In the genomic region with DNA sequence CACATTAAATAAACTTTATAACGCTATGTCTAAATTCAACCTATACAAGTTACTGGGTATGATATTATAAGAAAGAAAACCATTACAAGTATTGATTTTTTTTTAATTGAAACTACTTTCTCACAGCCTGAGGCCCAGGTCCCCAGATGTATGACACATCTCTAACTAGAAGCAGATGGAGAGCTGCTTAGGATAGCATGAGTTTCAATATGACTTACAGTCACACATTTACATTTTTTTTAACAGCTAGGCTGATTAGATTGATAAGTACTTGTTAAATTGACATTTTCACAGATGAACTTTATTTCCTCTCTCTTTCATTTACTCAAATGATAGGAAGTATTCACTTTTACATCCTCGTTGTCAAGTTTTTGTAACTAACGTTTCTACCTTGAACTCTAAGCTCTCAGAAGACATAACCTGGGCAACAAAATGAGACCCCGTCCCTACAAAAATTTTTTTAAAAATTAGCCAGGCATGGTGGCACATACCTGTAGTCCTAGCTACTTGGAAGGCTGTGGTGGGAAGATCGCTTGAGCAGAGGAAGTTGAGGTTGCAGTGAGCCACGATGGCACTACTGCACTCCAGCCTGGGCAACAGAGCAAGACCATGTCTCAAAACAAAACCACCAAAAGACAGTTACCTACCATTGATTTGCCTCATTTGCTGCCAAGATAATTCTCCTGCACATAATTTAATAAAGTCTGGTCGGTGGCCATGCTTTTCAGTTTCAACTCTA, we compare ENCODE assay signal across 8 cellular contexts. TPM values are rescaled to one million over a fixed set of nuclear protein-coding genes. Genes with fewer than 3 reads are reported as not detected.
DNase-seq lines count a peak whose midpoint lies in the region; ATAC-seq lines count a peak whose summit lies in the region.

No MANE protein-coding gene starts in this region.

- POLR2A ChIA-PET in T-cell (lab: Charles Lee), result interaction anchor here (0.5 to 1.0 kb wide), 7 partner anchors 12 to 557 kb away, joined by 3 to 8 read pairs (median 4); no protein-coding TSS in a partner anchor

- H3K4me3 Mint-ChIP-seq in activated T-cell treated with anti-CD3 and anti-CD28 coated beads, Interleukin-2, amount 50 U/mL, for 24 hours, result peak overlapping the region; percentile 77
- H3K4me3 Mint-ChIP-seq in T-cell, result peak overlapping the region; percentile 46 to 67 (median 47)
- H3K4me3 Mint-ChIP-seq in stimulated activated memory B cell treated with anti-CD40 and anti-IgM and Interleukin-4, amounts not matched to agents 10 μg/mL and 1 μg/mL and 100 μg/mL, for 72 hours, result peak overlapping the region; percentile 56

- ATAC-seq in HG02885 (IDR thresholded peaks at IDR 0.05; ENCODE audit: poor library complexity, unreplicated experiment) (peak; percentile 96), T-cell (replicated peaks in 1 of 4) (peak; percentile 26 to 50 (median 43))
- ATAC-seq in stimulated activated memory B cell treated with anti-CD40 and anti-IgM and Interleukin-4, amounts not matched to agents 10 μg/mL and 1 μg/mL and 100 μg/mL, for 72 hours, result peak; percentile 96

- intact Hi-C loops in posterior cingulate gyrus (cut with DNase I), result no loop called here

- peaks cover 81% of the 10 kb centered on the region for H3K4me1 Mint-ChIP-seq in activated T-cell treated with anti-CD3 and anti-CD28 coated beads, Interleukin-2, amount 50 U/mL, for 24 hours (ENCODE audit: low read depth)
- peaks cover 69 to 89% (median 84%) of the 10 kb centered on the region in 3 donors for H3K4me1 Mint-ChIP-seq in T-cell
- peaks cover 44% of the 10 kb centered on the region for H3K4me1 Mint-ChIP-seq in stimulated activated memory B cell treated with anti-CD40 and anti-IgM and Interleukin-4, amounts not matched to agents 10 μg/mL and 1 μg/mL and 100 μg/mL, for 72 hours

- peaks cover 3% of the 10 kb centered on the region for H3K36me3 Mint-ChIP-seq in activated T-cell treated with anti-CD3 and anti-CD28 coated beads, Interleukin-2, amount 50 U/mL, for 24 hours (ENCODE audit: low read depth)
- H3K36me3 Mint-ChIP-seq in T-cell, result peaks cover 2% of the 10 kb centered on the region
- no peaks in the 10 kb centered on the region for H3K36me3 Mint-ChIP-seq in stimulated activated memory B cell treated with anti-CD40 and anti-IgM and Interleukin-4, amounts not matched to agents 10 μg/mL and 1 μg/mL and 100 μg/mL, for 72 hours

- CTCF ChIA-PET in T-cell (lab: Charles Lee), result interaction anchor here in 1 of 2 donors (0.8 to 1.1 kb wide), 4 partner anchors 19 to 85 kb away, joined by 3 read pairs; no protein-coding TSS in a partner anchor

- H3K27me3 Mint-ChIP-seq in activated T-cell treated with anti-CD3 and anti-CD28 coated beads, Interleukin-2, amount 50 U/mL, for 24 hours, result no peaks in the 10 kb centered on the region
- H3K27me3 Mint-ChIP-seq in T-cell, result no peaks in the 10 kb centered on the region
- no peaks in the 10 kb centered on the region for H3K27me3 Mint-ChIP-seq in stimulated activated memory B cell treated with anti-CD40 and anti-IgM and Interleukin-4, amounts not matched to agents 10 μg/mL and 1 μg/mL and 100 μg/mL, for 72 hours

- H3K9me3 Mint-ChIP-seq in activated T-cell treated with anti-CD3 and anti-CD28 coated beads, Interleukin-2, amount 50 U/mL, for 24 hours, result no peaks in the 10 kb centered on the region
- H3K9me3 Mint-ChIP-seq in T-cell, result no peaks in the 10 kb centered on the region
- no peaks in the 10 kb centered on the region for H3K9me3 Mint-ChIP-seq in stimulated activated memory B cell treated with anti-CD40 and anti-IgM and Interleukin-4, amounts not matched to agents 10 μg/mL and 1 μg/mL and 100 μg/mL, for 72 hours

- DNase-seq in activated T-cell treated with anti-CD3 and anti-CD28 coated beads, Interleukin-2, amount 50 U/mL, for 24 hours, result peak; percentile 45
- DNase-seq in activated T-cell treated with anti-CD3 and anti-CD28 coated beads for 4 hours (no peak), T-cell (peak in 5 of 34 experiments; percentile 3 to 16 (median 12)), hippocampal formation (lab: John Stamatoyannopoulos, UW) (no peak), posterior cingulate gyrus (no peak)
- DNase-seq in activated CD8-positive, alpha-beta memory T cell treated with anti-CD3 and anti-CD28 coated beads for 24 hours, result no peak

- H3K27ac Mint-ChIP-seq in activated T-cell treated with anti-CD3 and anti-CD28 coated beads, Interleukin-2, amount 50 U/mL, for 24 hours, result peak overlapping the region; percentile 99
- peak overlapping the region; percentile 89 to 95 for H3K27ac Mint-ChIP-seq in T-cell
- peak overlapping the region; percentile 95 for H3K27ac Mint-ChIP-seq in stimulated activated memory B cell treated with anti-CD40 and anti-IgM and Interleukin-4, amounts not matched to agents 10 μg/mL and 1 μg/mL and 100 μg/mL, for 72 hours

RNA-seq across cellular contexts. Expression of gene STK39, which starts 52.4 kb away (rescaled TPM):
- total RNA-seq in T-cell, result 10 to 100 TPM; 15.4 to 25.8 (median 21.0) TPM

Comparison
In these comparisons a context has a peak if more than half of its experiments do, and no peak if none do; other contexts are left out.
1. ATAC-seq: peak in every context shown above with its lines; median percentile 96 in HG02885; 96 in stimulated activated memory B cell treated with anti-CD40 and anti-IgM and Interleukin-4, amounts not matched to agents 10 μg/mL and 1 μg/mL and 100 μg/mL, for 72 hours; 43 in T-cell.